In genomic region chr1:9238134-9238533, GRCh38 we compare ENCODE assay signal across 15 cellular contexts. TPM values are rescaled to one million over a fixed set of nuclear protein-coding genes. Genes with fewer than 3 reads are reported as not detected.
DNase-seq lines count a peak whose midpoint lies in the region; ATAC-seq and TF ChIP-seq lines count a peak whose summit lies in the region.
"Had no signal": no experiment of that assay in that cellular context is flagged by ENCODE, and none has a peak within 500 bp of the region (broad histone marks: within the 10 kb centered on the region; RNA-seq: fewer than 3 reads in every experiment).

No MANE protein-coding gene starts in this region.

- ATAC-seq in CD4-positive, CD25-positive, alpha-beta regulatory T cell (ENCODE audit: low read depth in 2 of 2) = no peak
- no peak for ATAC-seq in activated T-helper 17 cell treated with anti-CD3 and anti-CD28 coated beads, Interleukin-2, amount 50 U/mL, for 72 hours (replicated peaks)
- ATAC-seq in left lung (no peak), gastrocnemius medialis (no peak), HG02678 (IDR thresholded peaks at IDR 0.05; ENCODE audit: unreplicated experiment) (no peak)
- ATAC-seq: stimulated activated naive B cell treated with anti-CD40 and anti-IgM and Interleukin-4, amounts not matched to agents 10 μg/mL and 1 μg/mL and 100 μg/mL, for 72 hours had no signal

- no peak overlapping the region for H3K4me2 ChIP-seq in PC-9

- POLR2A ChIA-PET in PC-9 (lab: Charles Lee; ENCODE audit: unreplicated experiment) = no interaction called here

- H3K4me3 ChIP-seq in CD4-positive, CD25-positive, alpha-beta regulatory T cell (ENCODE audit: low read depth, low read length) = no peak overlapping the region
- no peak overlapping the region for H3K4me3 ChIP-seq in left lung
- peak overlapping the region in 2 of 4 donors; percentile 1 to 14 for H3K4me3 ChIP-seq in gastrocnemius medialis
- no peak overlapping the region for H3K4me3 ChIP-seq in HAP-1
- no peak overlapping the region for H3K4me3 ChIP-seq in PC-9

- H3K9me3 ChIP-seq in CD4-positive, CD25-positive, alpha-beta regulatory T cell (ENCODE audit: control insufficient read depth in 2 of 2, low read length in 2 of 2) = no peaks in the 10 kb centered on the region
- H3K9me3 ChIP-seq in left lung (no peaks in the 10 kb centered on the region), gastrocnemius medialis (no peaks in the 10 kb centered on the region), HAP-1 (no peaks in the 10 kb centered on the region), PC-9 (ENCODE audit: insufficient read depth, low read depth) (no peaks in the 10 kb centered on the region)

- TF ChIP-seq POLR2A in gastrocnemius medialis (IDR thresholded peaks at IDR 0.05) = peak; percentile 12 to 13

- no peaks in the 10 kb centered on the region for H3K9me2 ChIP-seq in PC-9 (ENCODE audit: insufficient read depth)

- CTCF ChIA-PET in PC-9 (lab: Charles Lee) = no interaction called here

- peaks cover 28 to 61% (median 34%) of the 10 kb centered on the region in 4 donors for H3K4me1 Mint-ChIP-seq in CD4-positive, CD25-positive, alpha-beta regulatory T cell
- H3K4me1 Mint-ChIP-seq in activated T-helper 17 cell treated with anti-CD3 and anti-CD28 coated beads, Interleukin-2, amount 50 U/mL, for 72 hours = peaks cover 22% of the 10 kb centered on the region

- H2AFZ ChIP-seq in PC-9 = no peak overlapping the region

- H3K79me2 ChIP-seq in PC-9 (ENCODE audit: low read depth) = no peaks in the 10 kb centered on the region

- in situ Hi-C loops in gastrocnemius medialis (cut with MboI; ENCODE audit: low sequenced_read_pairs in 4 of 4) = no loop called here
- in situ Hi-C loops in HAP-1 (cut with MboI; ENCODE audit: low sequenced_read_pairs) = no loop called here

- H3K4me3 Mint-ChIP-seq in CD4-positive, CD25-positive, alpha-beta regulatory T cell = peak overlapping the region in 3 of 4 donors; percentile 15 to 74 (median 61)
- peak overlapping the region; percentile 71 for H3K4me3 Mint-ChIP-seq in activated T-helper 17 cell treated with anti-CD3 and anti-CD28 coated beads, Interleukin-2, amount 50 U/mL, for 72 hours

- H3K9me3 Mint-ChIP-seq in CD4-positive, CD25-positive, alpha-beta regulatory T cell = no peaks in the 10 kb centered on the region
- no peaks in the 10 kb centered on the region for H3K9me3 Mint-ChIP-seq in activated T-helper 17 cell treated with anti-CD3 and anti-CD28 coated beads, Interleukin-2, amount 50 U/mL, for 72 hours
- H3K9me3 Mint-ChIP-seq: stimulated activated naive B cell treated with anti-CD40 and anti-IgM and Interleukin-4, amounts not matched to agents 10 μg/mL and 1 μg/mL and 100 μg/mL, for 72 hours had no signal

- peak overlapping the region in 1 of 3 donors; percentile 7 for H3K27ac Mint-ChIP-seq in CD4-positive, CD25-positive, alpha-beta regulatory T cell
- H3K27ac Mint-ChIP-seq in activated T-helper 17 cell treated with anti-CD3 and anti-CD28 coated beads, Interleukin-2, amount 50 U/mL, for 72 hours = no peak overlapping the region
- H3K27ac Mint-ChIP-seq: stimulated activated naive B cell treated with anti-CD40 and anti-IgM and Interleukin-4, amounts not matched to agents 10 μg/mL and 1 μg/mL and 100 μg/mL, for 72 hours had no signal

- no peak overlapping the region for H3K27ac ChIP-seq in CD4-positive, CD25-positive, alpha-beta regulatory T cell (ENCODE audit: insufficient read depth, low read length, poor library complexity, severe bottlenecking)
- H3K27ac ChIP-seq in left lung = peak overlapping the region; percentile 75 to 85
- H3K27ac ChIP-seq in gastrocnemius medialis = peak overlapping the region; percentile 86 to 99 (median 92)
- no peak overlapping the region for H3K27ac ChIP-seq in PC-9

- peaks cover 36% of the 10 kb centered on the region for H3K4me1 ChIP-seq in CD4-positive, CD25-positive, alpha-beta regulatory T cell (ENCODE audit: control insufficient read depth, insufficient read depth, low read length, poor library complexity, severe bottlenecking)
- H3K4me1 ChIP-seq in left lung = peaks cover 27 to 91% of the 10 kb centered on the region in 2 donors
- H3K4me1 ChIP-seq in gastrocnemius medialis = peaks cover 82 to 86% of the 10 kb centered on the region in 2 donors
- H3K4me1 ChIP-seq in HAP-1 = peaks cover 17% of the 10 kb centered on the region
- H3K4me1 ChIP-seq in PC-9 (replicated peaks; ENCODE audit: insufficient read depth) = no peaks in the 10 kb centered on the region

- no peaks in the 10 kb centered on the region for H3K27me3 ChIP-seq in CD4-positive, CD25-positive, alpha-beta regulatory T cell (ENCODE audit: control insufficient read depth, insufficient read depth, low read length)
- H3K27me3 ChIP-seq in left lung (no peaks in the 10 kb centered on the region), gastrocnemius medialis (no peaks in the 10 kb centered on the region), HAP-1 (ENCODE audit: low read depth) (no peaks in the 10 kb centered on the region), PC-9 (ENCODE audit: insufficient read depth, low read depth) (no peaks in the 10 kb centered on the region)

- no peaks in the 10 kb centered on the region for H3K27me3 Mint-ChIP-seq in CD4-positive, CD25-positive, alpha-beta regulatory T cell
- no peaks in the 10 kb centered on the region for H3K27me3 Mint-ChIP-seq in activated T-helper 17 cell treated with anti-CD3 and anti-CD28 coated beads, Interleukin-2, amount 50 U/mL, for 72 hours
- H3K27me3 Mint-ChIP-seq: stimulated activated naive B cell treated with anti-CD40 and anti-IgM and Interleukin-4, amounts not matched to agents 10 μg/mL and 1 μg/mL and 100 μg/mL, for 72 hours had no signal

- no peaks in the 10 kb centered on the region for H4K20me1 ChIP-seq in PC-9 (ENCODE audit: insufficient read depth)

- intact Hi-C loops in left lung (cut with DNase I) = no loop called here
- intact Hi-C loops in gastrocnemius medialis (cut with DNase I; ENCODE audit: low total_unique reads) = loop anchor here (10.0 kb wide), 2 partner anchors 813 to 1617 kb away; no protein-coding TSS in a partner anchor
- intact Hi-C loops in PC-9 (cut with micrococcal nuclease; ENCODE audit: unreplicated experiment) = no loop called here

- peaks cover 6% of the 10 kb centered on the region for H3K36me3 Mint-ChIP-seq in CD4-positive, CD25-positive, alpha-beta regulatory T cell
- H3K36me3 Mint-ChIP-seq in activated T-helper 17 cell treated with anti-CD3 and anti-CD28 coated beads, Interleukin-2, amount 50 U/mL, for 72 hours (ENCODE audit: low read depth) = peaks cover 5% of the 10 kb centered on the region

- no peak for DNase-seq in CD4-positive, CD25-positive, alpha-beta regulatory T cell
- DNase-seq in left lung (no peak), gastrocnemius medialis (peak; percentile 35 to 62), HAP-1 (ENCODE audit: low spot score in 2 of 2) (no peak), PC-9 (no peak)
- no peak for DNase-seq in activated CD8-positive, alpha-beta memory T cell treated with anti-CD3 and anti-CD28 coated beads, Interleukin-2, amount 50 U/mL, for 48 hours
- DNase-seq: activated CD8-positive, alpha-beta memory T cell treated with anti-CD3 and anti-CD28 coated beads for 24 hours; C1 segment of cervical spinal cord; effector CD4-positive, alpha-beta T cell; NCI-H1105; NCI-H510A treated with DMSO at 0.1 percent for 48 hours; stimulated activated CD4-positive, alpha-beta T cell treated with anti-CD3 and anti-CD28 coated beads, Interleukin-2, amount 100 ng/mL, for 48 hours; stimulated activated naive B cell treated with anti-CD40 and anti-IgM and Interleukin-4, amounts not matched to agents 10 μg/mL and 1 μg/mL and 100 μg/mL, for 72 hours had no signal

- no peaks in the 10 kb centered on the region for H3K36me3 ChIP-seq in CD4-positive, CD25-positive, alpha-beta regulatory T cell (ENCODE audit: control insufficient read depth, insufficient read depth, low read length)
- no peaks in the 10 kb centered on the region for H3K36me3 ChIP-seq in left lung
- no peaks in the 10 kb centered on the region for H3K36me3 ChIP-seq in gastrocnemius medialis
- no peaks in the 10 kb centered on the region for H3K36me3 ChIP-seq in HAP-1 (replicated peaks)
- no peaks in the 10 kb centered on the region for H3K36me3 ChIP-seq in PC-9 (ENCODE audit: low read depth)

- H3F3A ChIP-seq in PC-9 (ENCODE audit: insufficient read depth, low read depth) = peaks cover 5% of the 10 kb centered on the region; the same call in 1 of the 2 replicates

- BruUV-seq in PC-9 (replicated peaks; lab: Mats Ljungman, UMichigan) = no TSS peak

- TF ChIP-seq CTCF in left lung (IDR thresholded peaks at IDR 0.05) (no peak), gastrocnemius medialis (IDR thresholded peaks at IDR 0.05 in 4 of 5, conservative IDR thresholded peaks at IDR 0.05 in 1 of 5) (no peak), PC-9 (conservative IDR thresholded peaks at IDR 0.05) (no peak)

RNA-seq across cellular contexts. Expression of gene H6PD, which starts 3.6 kb away (rescaled TPM):
- total RNA-seq in CD4-positive, CD25-positive, alpha-beta regulatory T cell = 19.4 TPM
- 1 to 10 TPM; 7.8 to 10.0 (median 8.8) TPM for polyA plus RNA-seq in CD4-positive, CD25-positive, alpha-beta regulatory T cell
- 10 to 100 TPM in 1 of 2 donors, 1 to 10 TPM in 1; 9.3 to 12.8 TPM for total RNA-seq in activated T-helper 17 cell treated with anti-CD3 and anti-CD28 coated beads, Interleukin-2, amount 50 U/mL, for 72 hours
- total RNA-seq in left lung (10 to 100 TPM; 33.0 to 42.6 TPM), gastrocnemius medialis (10 to 100 TPM; 37.3 to 65.1 (median 44.4) TPM), PC-9 (2021) (31.1 and 43.9 TPM in 2 replicates)

RNA-seq across cellular contexts. Expression of gene SPSB1, which starts 54.6 kb away (rescaled TPM):
- 19.7 TPM for total RNA-seq in CD4-positive, CD25-positive, alpha-beta regulatory T cell
- 10 to 100 TPM in 3 of 4 donors, 1 to 10 TPM in 1; 7.0 to 12.3 (median 11.9) TPM for polyA plus RNA-seq in CD4-positive, CD25-positive, alpha-beta regulatory T cell
- total RNA-seq in activated T-helper 17 cell treated with anti-CD3 and anti-CD28 coated beads, Interleukin-2, amount 50 U/mL, for 72 hours = 10 to 100 TPM in 1 of 2 donors, 1 to 10 TPM in 1; 8.1 to 14.4 TPM
- total RNA-seq in left lung = 10 to 100 TPM; 24.7 to 39.4 TPM
- total RNA-seq in gastrocnemius medialis = 100 to 1,000 TPM in 1 of 4 donors, 10 to 100 TPM in 3; 40.4 to 161 (median 56.6) TPM
- total RNA-seq in PC-9 (2021) = 27.9 and 33.8 TPM in 2 replicates

Comparison
In these comparisons a context has a peak if more than half of its experiments do, and no peak if none do; other contexts are left out.
1. DNase-seq: peak in gastrocnemius medialis (2 of 2); none in CD4-positive, CD25-positive, alpha-beta regulatory T cell (0 of 3), left lung (0 of 2), HAP-1 (0 of 2), activated CD8-positive, alpha-beta memory T cell treated with anti-CD3 and anti-CD28 coated beads, Interleukin-2, amount 50 U/mL, for 48 hours (single experiment) and PC-9 (0 of 2).
2. H3K27ac ChIP-seq: peak in left lung (2 of 2) and gastrocnemius medialis (4 of 4); none in CD4-positive, CD25-positive, alpha-beta regulatory T cell (single experiment) and PC-9 (single experiment).